ENCODE assay signal across 9 cellular contexts in genomic region chr5:141757402-141757801, GRCh38.
A peak's percentile ranks its signal among the peaks of the same experiment; 100 is the strongest.
DNase-seq lines count a peak whose midpoint lies in the region; ATAC-seq and TF ChIP-seq lines count a peak whose summit lies in the region.
"Had no signal": no experiment of that assay in that cellular context is flagged by ENCODE, and none has a peak within 500 bp of the region (broad histone marks: within the 10 kb centered on the region; RNA-seq: fewer than 3 reads in every experiment).

No MANE protein-coding gene starts in this region.

- WGBS in hepatocyte (ENCODE audit: low lambda C conversion rate, missing lambda C conversion rate): 41% methylated on average over 6 of the region's 6 CpGs

- no peak overlapping the region for H2AFZ ChIP-seq in hepatocyte

- TF ChIP-seq CTCF in cardiac muscle cell (IDR thresholded peaks at IDR 0.05; ENCODE audit: low read depth, low read length) (peak; percentile 68), hepatocyte (IDR thresholded peaks at IDR 0.05; ENCODE audit: poor library complexity) (peak; percentile 38), upper lobe of right lung (IDR thresholded peaks at IDR 0.05) (no peak)

- no peak overlapping the region for H3K4me2 ChIP-seq in hepatocyte

- intact Hi-C loops in cardiac septum (cut with DNase I): no loop called here
- intact Hi-C loops in upper lobe of right lung (cut with DNase I): no loop called here

- H3K9me2 ChIP-seq in hepatocyte (replicated peaks; ENCODE audit: insufficient read depth): no peaks in the 10 kb centered on the region

- H3K4me3 ChIP-seq in cardiac muscle cell (no peak overlapping the region), hepatocyte (no peak overlapping the region), upper lobe of right lung (no peak overlapping the region)

- no peaks in the 10 kb centered on the region for H3K9me3 ChIP-seq in cardiac muscle cell (ENCODE audit: low read depth)
- H3K9me3 ChIP-seq in hepatocyte (ENCODE audit: low read depth): no peaks in the 10 kb centered on the region
- H3K9me3 ChIP-seq in upper lobe of right lung: no peaks in the 10 kb centered on the region

- H3K4me1 ChIP-seq in cardiac muscle cell (ENCODE audit: low read depth) (no peaks in the 10 kb centered on the region), hepatocyte (ENCODE audit: insufficient read depth) (no peaks in the 10 kb centered on the region), upper lobe of right lung (no peaks in the 10 kb centered on the region)

- H4K20me1 ChIP-seq in hepatocyte (ENCODE audit: insufficient read depth, poor library complexity, severe bottlenecking): no peaks in the 10 kb centered on the region

- no peaks in the 10 kb centered on the region for H3K79me2 ChIP-seq in hepatocyte

- ATAC-seq in SK-N-SH treated with all-trans-retinoic acid at 6 μM for 48 hours (peak; percentile 84), upper lobe of right lung (peak; percentile 36), GM19023 (IDR thresholded peaks at IDR 0.05; ENCODE audit: unreplicated experiment) (no peak), HG02678 (IDR thresholded peaks at IDR 0.05; ENCODE audit: unreplicated experiment) (no peak)

- H3K27me3 ChIP-seq in cardiac muscle cell: peaks cover 47% of the 10 kb centered on the region
- H3K27me3 ChIP-seq in hepatocyte: peaks cover 44% of the 10 kb centered on the region
- H3K27me3 ChIP-seq in upper lobe of right lung: peaks cover 46% of the 10 kb centered on the region

- DNase-seq in cardiac muscle cell (ENCODE audit: low read depth in 1 of 2, low spot score in 1 of 2) (peak; percentile 50 to 60), cardiac septum (ENCODE audit: low spot score) (no peak), hepatocyte (ENCODE audit: low spot score) (peak; percentile 40), upper lobe of right lung (no peak), NOMO-1 treated with DMSO at 0.1 percent for 48 hours (lab: John Stamatoyannopoulos, UW; ENCODE audit: unreplicated experiment) (no peak)

- no peak overlapping the region for H3K27ac ChIP-seq in cardiac muscle cell
- no peak overlapping the region for H3K27ac ChIP-seq in hepatocyte
- H3K27ac ChIP-seq in upper lobe of right lung: no peak overlapping the region
- H3K27ac ChIP-seq: epithelial cell of prostate had no signal

- no peaks in the 10 kb centered on the region for H3K36me3 ChIP-seq in cardiac muscle cell
- H3K36me3 ChIP-seq in hepatocyte (replicated peaks; ENCODE audit: insufficient read depth, low read depth): no peaks in the 10 kb centered on the region
- H3K36me3 ChIP-seq in upper lobe of right lung: no peaks in the 10 kb centered on the region

TF ChIP-seq in SK-N-SH treated with all-trans-retinoic acid at 6 μM for 48 hours, 23 proteins besides CTCF, POLR2A, EP300 and RAD21:
- TF ChIP-seq, protein P1, sequence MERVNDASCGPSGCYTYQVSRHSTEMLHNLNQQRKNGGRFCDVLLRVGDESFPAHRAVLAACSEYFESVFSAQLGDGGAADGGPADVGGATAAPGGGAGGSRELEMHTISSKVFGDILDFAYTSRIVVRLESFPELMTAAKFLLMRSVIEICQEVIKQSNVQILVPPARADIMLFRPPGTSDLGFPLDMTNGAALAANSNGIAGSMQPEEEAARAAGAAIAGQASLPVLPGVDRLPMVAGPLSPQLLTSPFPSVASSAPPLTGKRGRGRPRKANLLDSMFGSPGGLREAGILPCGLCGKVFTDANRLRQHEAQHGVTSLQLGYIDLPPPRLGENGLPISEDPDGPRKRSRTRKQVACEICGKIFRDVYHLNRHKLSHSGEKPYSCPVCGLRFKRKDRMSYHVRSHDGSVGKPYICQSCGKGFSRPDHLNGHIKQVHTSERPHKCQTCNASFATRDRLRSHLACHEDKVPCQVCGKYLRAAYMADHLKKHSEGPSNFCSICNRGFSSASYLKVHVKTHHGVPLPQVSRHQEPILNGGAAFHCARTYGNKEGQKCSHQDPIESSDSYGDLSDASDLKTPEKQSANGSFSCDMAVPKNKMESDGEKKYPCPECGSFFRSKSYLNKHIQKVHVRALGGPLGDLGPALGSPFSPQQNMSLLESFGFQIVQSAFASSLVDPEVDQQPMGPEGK (CRISPR knock-in tag; IDR thresholded peaks at IDR 0.05; ENCODE audit: borderline replicate concordance): no peak
- no peak for TF ChIP-seq CSRNP3 (CRISPR knock-in tag; IDR thresholded peaks at IDR 0.05)
- TF ChIP-seq CSDC2 (CRISPR knock-in tag; IDR thresholded peaks at IDR 0.05): no peak
- TF ChIP-seq ARNTL (CRISPR knock-in tag; IDR thresholded peaks at IDR 0.05; ENCODE audit: borderline replicate concordance, low read depth): no peak
- no peak for TF ChIP-seq ZC3H10 (CRISPR knock-in tag; IDR thresholded peaks at IDR 0.05)
- TF ChIP-seq ISL1 (CRISPR knock-in tag; IDR thresholded peaks at IDR 0.05): no peak
- no peak for TF ChIP-seq BACH2 (CRISPR knock-in tag; IDR thresholded peaks at IDR 0.05; ENCODE audit: borderline replicate concordance)
- no peak for TF ChIP-seq CREB5 (CRISPR knock-in tag; IDR thresholded peaks at IDR 0.05; ENCODE audit: low read depth)
- no peak for TF ChIP-seq POU6F1 (CRISPR knock-in tag; IDR thresholded peaks at IDR 0.05; ENCODE audit: borderline replicate concordance, low read depth)
- TF ChIP-seq GLIS3 (CRISPR knock-in tag; IDR thresholded peaks at IDR 0.05): no peak
- no peak for TF ChIP-seq ZNF70 (CRISPR knock-in tag; IDR thresholded peaks at IDR 0.05)
- TF ChIP-seq ZFP3 (CRISPR knock-in tag; IDR thresholded peaks at IDR 0.05): no peak
TF ChIP-seq in SK-N-SH treated with all-trans-retinoic acid at 6 μM for 48 hours: peak in this region for 0.

Comparison
In these comparisons a context has a peak if more than half of its experiments do, and no peak if none do; other contexts are left out.
1. DNase-seq: peak in cardiac muscle cell (2 of 2) and hepatocyte (single experiment); none in cardiac septum (single experiment), upper lobe of right lung (single experiment) and NOMO-1 treated with DMSO at 0.1 percent for 48 hours (single experiment).
2. ATAC-seq: peak in SK-N-SH treated with all-trans-retinoic acid at 6 μM for 48 hours (single experiment) and upper lobe of right lung (single experiment); none in GM19023 (single experiment) and HG02678 (single experiment).